In the genomic region with DNA sequence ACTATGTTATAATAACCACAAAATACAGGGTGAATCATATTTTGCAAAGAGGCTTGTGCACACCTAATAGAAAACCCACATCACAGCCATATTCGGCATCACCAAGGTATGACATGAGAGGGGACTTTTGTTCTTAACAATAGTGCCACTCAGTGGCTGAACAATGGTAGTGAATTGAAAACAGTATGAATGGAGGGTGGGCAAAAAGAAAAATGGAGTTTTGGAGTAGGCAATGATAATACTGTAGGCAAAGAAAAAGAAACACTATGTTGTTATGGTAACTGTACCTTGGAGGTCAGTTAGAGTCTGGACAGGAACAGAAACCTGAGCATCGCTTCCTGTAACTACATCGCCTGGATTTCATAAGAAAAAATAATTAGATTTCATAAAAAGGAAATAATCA, we compare ENCODE assay signal across 8 cellular contexts.
A peak's percentile ranks its signal among the peaks of the same experiment; 100 is the strongest.
DNase-seq lines count a peak whose midpoint lies in the region; FAIRE-seq and TF ChIP-seq lines count a peak whose summit lies in the region.

No MANE protein-coding gene starts in this region.

- H3K9me3 ChIP-seq in HAP-1 (no peaks in the 10 kb centered on the region), SK-N-SH (no peaks in the 10 kb centered on the region), kidney (ENCODE audit: control insufficient read depth in 1 of 2, low read length in 2 of 2) (no peaks in the 10 kb centered on the region)

- CTCF ChIA-PET in SK-N-SH (lab: Yijun Ruan, JAX): interaction anchor here (1.0 to 3.4 kb wide), 6 partner anchors 10 to 632 kb away, joined by 3 to 36 read pairs (median 4); partner anchors contain the start of gene PLCL2

- intact Hi-C loops in kidney (cut with DNase I): no loop called here

- DNase-seq in A172 (ENCODE audit: low spot score) (peak; percentile 78), GM04504 (ENCODE audit: low read depth) (peak; percentile 16), HAP-1 (ENCODE audit: low spot score in 2 of 2) (peak; percentile 33 to 82), LoVo (ENCODE audit: low spot score) (peak; percentile 63), SK-N-SH (peak; percentile 45), T47D (ENCODE audit: low read depth in 1 of 2, low spot score in 1 of 2) (peak; percentile 28 to 67), kidney (no peak)
- peak; percentile 27 for DNase-seq in stimulated activated CD8-positive, alpha-beta memory T cell treated with anti-CD3 and anti-CD28 coated beads, Interleukin-12 subunit alpha, Interleukin-12 subunit beta, amount 100 ng/mL, for 1 hour (ENCODE audit: low read depth)

- POLR2A ChIA-PET in SK-N-SH (lab: Yijun Ruan, JAX): no interaction called here

- no peaks in the 10 kb centered on the region for H3K79me2 ChIP-seq in SK-N-SH (ENCODE audit: insufficient read depth)

- in situ Hi-C loops in HAP-1 (cut with MboI; ENCODE audit: low sequenced_read_pairs) (loop anchor here (10.0 kb wide), 1 partner anchor 629 kb away; the partner anchor contains the start of gene DAZL), T47D (cut with HindIII; ENCODE audit: low pct_unique_long_range_greater_than_20kb, low sequenced_read_pairs) (no loop called here)

- TF ChIP-seq CTCF in SK-N-SH (IDR thresholded peaks at IDR 0.05): peak; percentile 81
- peak; percentile 65 for TF ChIP-seq CTCF in kidney (IDR thresholded peaks at IDR 0.05; ENCODE audit: borderline replicate concordance, extremely low read depth, insufficient read depth)

- H3K36me3 ChIP-seq in HAP-1 (replicated peaks) (no peaks in the 10 kb centered on the region), SK-N-SH (replicated peaks in 1 of 2; ENCODE audit: control insufficient read depth in 1 of 2, insufficient read depth in 2 of 2, low read length in 1 of 2) (peaks cover 0 to 3% of the 10 kb centered on the region in 2 experiments), kidney (ENCODE audit: control insufficient read depth in 1 of 2, insufficient read depth in 2 of 2, low read length in 2 of 2) (no peaks in the 10 kb centered on the region)

- 30% methylated on average over 3 of the region's 3 CpGs for WGBS in SK-N-SH (ENCODE audit: low lambda C conversion rate)

- H3K9ac ChIP-seq in SK-N-SH: no peak overlapping the region
- H3K9ac ChIP-seq in kidney (ENCODE audit: low read length in 2 of 2): no peak overlapping the region

- peak; percentile 82 for FAIRE-seq in kidney (lab: Jason Lieb, UNC)

- H3K4me2 ChIP-seq in SK-N-SH: no peak overlapping the region

- no peaks in the 10 kb centered on the region for H3K9me2 ChIP-seq in SK-N-SH

- H3K27ac ChIP-seq in SK-N-SH (ENCODE audit: low read depth in 2 of 2, low read length in 1 of 2): no peak overlapping the region
- no peak overlapping the region for H3K27ac ChIP-seq in kidney (ENCODE audit: low read depth in 2 of 2, low read length in 2 of 2)

- H3K27me3 ChIP-seq in HAP-1 (ENCODE audit: low read depth) (no peaks in the 10 kb centered on the region), SK-N-SH (ENCODE audit: insufficient read depth) (no peaks in the 10 kb centered on the region)

- TF ChIP-seq RAD21 in SK-N-SH (IDR thresholded peaks at IDR 0.05; ENCODE audit: low read length): peak; percentile 93

- no peak for TF ChIP-seq EP300 in SK-N-SH (IDR thresholded peaks at IDR 0.05; ENCODE audit: borderline replicate concordance in 1 of 2, low read depth in 1 of 2, low read length in 1 of 2)

- no peaks in the 10 kb centered on the region for H4K20me1 ChIP-seq in SK-N-SH (ENCODE audit: insufficient read depth)

- H3K4me3 ChIP-seq in HAP-1 (no peak overlapping the region), SK-N-SH (ENCODE audit: low read depth in 2 of 2, low read length in 1 of 2) (no peak overlapping the region; a peak in 1 of 4 replicates), kidney (ENCODE audit: low read length in 2 of 2) (no peak overlapping the region)

- no peak overlapping the region for H2AFZ ChIP-seq in SK-N-SH (ENCODE audit: low read depth)

- no peaks in the 10 kb centered on the region for H3F3A ChIP-seq in SK-N-SH (replicated peaks; ENCODE audit: insufficient read depth)

- H3K4me1 ChIP-seq in HAP-1: peaks cover 4% of the 10 kb centered on the region
- no peaks in the 10 kb centered on the region; a peak in 1 of 4 replicates for H3K4me1 ChIP-seq in SK-N-SH (ENCODE audit: control insufficient read depth in 1 of 2, insufficient read depth in 2 of 2, low read depth in 1 of 2, low read length in 1 of 2)
- H3K4me1 ChIP-seq in kidney (ENCODE audit: control insufficient read depth in 1 of 2, insufficient read depth in 1 of 2, low read depth in 1 of 2, low read length in 2 of 2): no peaks in the 10 kb centered on the region

TF ChIP-seq in SK-N-SH, 30 proteins besides CTCF, POLR2A, EP300 and RAD21:
- TF ChIP-seq SMC3 (IDR thresholded peaks at IDR 0.05; ENCODE audit: low read depth, low read length): peak; percentile 87
- TF ChIP-seq USF1 (IDR thresholded peaks at IDR 0.05; ENCODE audit: borderline replicate concordance, low read depth): no peak
